ENCODE assay signal across 7 cellular contexts in genomic region chr11:79708319-79708928, GRCh38.
DNase-seq lines count a peak whose midpoint lies in the region; ATAC-seq, FAIRE-seq and TF ChIP-seq lines count a peak whose summit lies in the region.

No MANE protein-coding gene starts in this region.

- peaks cover 4% of the 10 kb centered on the region for H3K9me3 Mint-ChIP-seq in astrocyte (ENCODE audit: unreplicated experiment)

- no peak for FAIRE-seq in astrocyte (lab: Jason Lieb, UNC)

- DNase-seq in NCI-H2081 (lab: John Stamatoyannopoulos, UW) = peak; percentile 51 to 68
- peak; percentile 13 for DNase-seq in astrocyte (ENCODE audit: low read depth)
- DNase-seq in myocyte (ENCODE audit: low read depth) = peak; percentile 52
- DNase-seq in MG63 = no peak
- DNase-seq in Ammon's horn (ENCODE audit: low spot score) = no peak

- H3K9ac ChIP-seq in astrocyte (ENCODE audit: low read length) = no peak overlapping the region

- no peak overlapping the region for H2AFZ ChIP-seq in astrocyte (ENCODE audit: low read depth, low read length)

- peak; percentile 56 for TF ChIP-seq CTCF in astrocyte (IDR thresholded peaks at IDR 0.05; ENCODE audit: insufficient read depth, low read depth, low read length)

- H3K4me1 ChIP-seq in astrocyte (ENCODE audit: insufficient read depth, low read length) = no peaks in the 10 kb centered on the region

- H3K4me1 Mint-ChIP-seq in astrocyte (ENCODE audit: low read depth, unreplicated experiment) = no peaks in the 10 kb centered on the region

- H3K36me3 ChIP-seq in astrocyte (ENCODE audit: insufficient read depth, low read length) (no peaks in the 10 kb centered on the region), MG63 (no peaks in the 10 kb centered on the region)

- H3K27me3 ChIP-seq in astrocyte (ENCODE audit: insufficient read depth, low read length) = no peaks in the 10 kb centered on the region
- no peaks in the 10 kb centered on the region for H3K27me3 ChIP-seq in MG63

- no peaks in the 10 kb centered on the region for H3K79me2 ChIP-seq in astrocyte (ENCODE audit: insufficient read depth, low read length)

- H3K4me3 Mint-ChIP-seq in astrocyte (ENCODE audit: unreplicated experiment) = no peak overlapping the region

- no peaks in the 10 kb centered on the region for H3K27me3 Mint-ChIP-seq in astrocyte (ENCODE audit: low read depth, unreplicated experiment)

- no peaks in the 10 kb centered on the region for H4K20me1 ChIP-seq in astrocyte (ENCODE audit: insufficient read depth, low read length)

- H3K4me3 ChIP-seq in astrocyte (ENCODE audit: insufficient read depth, low read depth, low read length) (no peak overlapping the region), MG63 (no peak overlapping the region)

- ATAC-seq in GM18498 (IDR thresholded peaks at IDR 0.05; ENCODE audit: unreplicated experiment) (peak; percentile 57), HG02798 (IDR thresholded peaks at IDR 0.05; ENCODE audit: poor library complexity, unreplicated experiment) (peak; percentile 73)

- no peak overlapping the region for H3K27ac ChIP-seq in astrocyte (ENCODE audit: low read depth, low read length)

- H3K4me2 ChIP-seq in astrocyte (ENCODE audit: low read length) = no peak overlapping the region

- H3K36me3 Mint-ChIP-seq in astrocyte (ENCODE audit: low read depth, unreplicated experiment) = no peaks in the 10 kb centered on the region

- no peak overlapping the region for H3K27ac Mint-ChIP-seq in astrocyte (ENCODE audit: unreplicated experiment)

- H3K9me3 ChIP-seq in astrocyte (ENCODE audit: insufficient read depth, low read depth, low read length) = no peaks in the 10 kb centered on the region
- H3K9me3 ChIP-seq in MG63 = no peaks in the 10 kb centered on the region

Comparison
In these comparisons a context has a peak if more than half of its experiments do, and no peak if none do; other contexts are left out.
1. DNase-seq: peak in NCI-H2081 (2 of 2), astrocyte (single experiment) and myocyte (single experiment); none in MG63 (single experiment) and Ammon's horn (single experiment).